In genomic region chrX:84186603-84187358, GRCh38 we compare ENCODE assay signal across 9 cellular contexts. TPM values are rescaled to one million over a fixed set of nuclear protein-coding genes. Genes with fewer than 3 reads are reported as not detected.
DNase-seq lines count a peak whose midpoint lies in the region; ATAC-seq, FAIRE-seq and TF ChIP-seq lines count a peak whose summit lies in the region.
"Had no signal": no experiment of that assay in that cellular context is flagged by ENCODE, and none has a peak within 500 bp of the region (broad histone marks: within the 10 kb centered on the region; RNA-seq: fewer than 3 reads in every experiment).

No MANE protein-coding gene starts in this region.

- TF ChIP-seq POLR2A in GM12878 (IDR thresholded peaks at IDR 0.05; ENCODE audit: low read depth, low read length) = no peak

- no peak for TF ChIP-seq CTCF in GM12878 (IDR thresholded peaks at IDR 0.05 in 2 of 3, conservative IDR thresholded peaks at IDR 0.05 in 1 of 3; ENCODE audit: control insufficient read depth in 2 of 3, extremely low read depth in 1 of 3, insufficient read depth in 1 of 3, low read depth in 3 of 3, low read length in 3 of 3)

- 26% methylated on average over 15 of the region's 15 CpGs for WGBS in GM12878 (ENCODE audit: insufficient coverage, insufficient replicate concordance, low lambda C conversion rate, missing lambda C conversion rate)

- H3K4me3 ChIP-seq in GM12878 = peak overlapping the region; percentile 15

- no peak overlapping the region for H3K27ac Mint-ChIP-seq in T-helper 2 cell treated with Interferon-gamma antibody and Interleukin-4, amounts not matched to agents 5 μg/mL and 100 μg/mL, for 36 hours
- H3K27ac Mint-ChIP-seq in memory B cell = peak overlapping the region; percentile 80

- no peak for TF ChIP-seq EP300 in GM12878 (IDR thresholded peaks at IDR 0.05; ENCODE audit: borderline replicate concordance in 1 of 2, control insufficient read depth in 1 of 2, low read depth in 2 of 2, low read length in 2 of 2)

- BruUV-seq in GM12878 (replicated peaks; lab: Mats Ljungman, UMichigan) = no TSS peak

- peaks cover 7% of the 10 kb centered on the region for H3K27me3 Mint-ChIP-seq in T-helper 2 cell treated with Interferon-gamma antibody and Interleukin-4, amounts not matched to agents 5 μg/mL and 100 μg/mL, for 36 hours (ENCODE audit: low read depth)
- peaks cover 4% of the 10 kb centered on the region for H3K27me3 Mint-ChIP-seq in memory B cell

- in situ Hi-C loops in GM12878 (cut with MboI) = no loop called here

- CTCF ChIA-PET in GM12878 (lab: Yijun Ruan, JAX) = no interaction called here

- ATAC-seq in HG03432 (IDR thresholded peaks at IDR 0.05; ENCODE audit: unreplicated experiment) (peak; percentile 35), GM12878 (no peak), memory B cell (ENCODE audit: low read depth) (peak; percentile 45)

- POLR2A ChIA-PET in GM12878 (lab: Charles Lee) = no interaction called here

- no peaks in the 10 kb centered on the region for H3K36me3 Mint-ChIP-seq in T-helper 2 cell treated with Interferon-gamma antibody and Interleukin-4, amounts not matched to agents 5 μg/mL and 100 μg/mL, for 36 hours (ENCODE audit: low read depth)
- H3K36me3 Mint-ChIP-seq in memory B cell = peaks cover 3% of the 10 kb centered on the region

- no peaks in the 10 kb centered on the region for H3K27me3 ChIP-seq in GM12878 (replicated peaks in 1 of 2; ENCODE audit: control insufficient read depth in 2 of 2, insufficient read depth in 2 of 2, low read length in 1 of 2)

- no peak for DNase-seq in T-helper 2 cell treated with Interferon-gamma antibody and Interleukin-4, amounts not matched to agents 5 μg/mL and 100 μg/mL, for 36 hours (ENCODE audit: low spot score)
- no peak for DNase-seq in T-helper 2 cell
- DNase-seq in GM12878 (ENCODE audit: low read depth, low spot score) = no peak
- DNase-seq in memory B cell (ENCODE audit: low spot score in 2 of 2) = peak in 1 of 2 donors; percentile 0
- no peak for DNase-seq in stimulated activated naive CD4-positive, alpha-beta T cell (lab: John Stamatoyannopoulos, UW)
- no peak for DNase-seq in NCI-H2196 (lab: John Stamatoyannopoulos, UW; ENCODE audit: unreplicated experiment)
- no peak for DNase-seq in activated CD4-positive, alpha-beta T cell treated with anti-CD3 and anti-CD28 coated beads, Interleukin-2, amount 50 U/mL, for 48 hours

- SMC1A ChIA-PET in GM12878 (lab: Charles Lee; ENCODE audit: uncharacterized antibody, unreplicated experiment) = no interaction called here

- 0 out of 2 replicates have a peak overlapping the region, but pooled peaks have one; percentile 44 for H3K9ac ChIP-seq in GM12878 (ENCODE audit: control insufficient read depth, insufficient read depth, low read length)

- TF ChIP-seq RAD21 in GM12878 (IDR thresholded peaks at IDR 0.05; ENCODE audit: insufficient read depth, low read depth, low read length) = no peak

- no peak overlapping the region for H3K27ac ChIP-seq in GM12878 (ENCODE audit: control insufficient read depth, insufficient read depth)

- H2AFZ ChIP-seq in GM12878 (ENCODE audit: control insufficient read depth, low read depth, low read length) = peak overlapping the region; percentile 40

- 0 out of 2 replicates have a peak overlapping the region, but pooled peaks have one; percentile 1 for H3K4me2 ChIP-seq in GM12878 (ENCODE audit: control insufficient read depth, insufficient read depth)

- intact Hi-C loops in GM12878 (cut with micrococcal nuclease; ENCODE audit: unreplicated experiment) = no loop called here

- H3K79me2 ChIP-seq in GM12878 (ENCODE audit: control insufficient read depth, insufficient read depth, low read length) = no peaks in the 10 kb centered on the region

- H3K4me3 Mint-ChIP-seq in T-helper 2 cell treated with Interferon-gamma antibody and Interleukin-4, amounts not matched to agents 5 μg/mL and 100 μg/mL, for 36 hours = peak overlapping the region; percentile 46
- H3K4me3 Mint-ChIP-seq in memory B cell = peak overlapping the region; percentile 88

- no peaks in the 10 kb centered on the region for H3K9me3 ChIP-seq in GM12878 (replicated peaks; ENCODE audit: control insufficient read depth, insufficient read depth, low read length)

- H3K9me3 Mint-ChIP-seq in T-helper 2 cell treated with Interferon-gamma antibody and Interleukin-4, amounts not matched to agents 5 μg/mL and 100 μg/mL, for 36 hours = no peaks in the 10 kb centered on the region
- peaks cover 5% of the 10 kb centered on the region for H3K9me3 Mint-ChIP-seq in memory B cell

- H3K36me3 ChIP-seq in GM12878 (ENCODE audit: control insufficient read depth in 2 of 2, insufficient read depth in 2 of 2, low read length in 1 of 2) = no peaks in the 10 kb centered on the region

- no peaks in the 10 kb centered on the region for H4K20me1 ChIP-seq in GM12878 (ENCODE audit: control insufficient read depth, insufficient read depth)

- RAD21 ChIA-PET in GM12878 (lab: Charles Lee; ENCODE audit: unreplicated experiment) = no interaction called here

- H3K4me1 ChIP-seq in GM12878 (ENCODE audit: control insufficient read depth, insufficient read depth, low read length) = no peaks in the 10 kb centered on the region

- no peak for FAIRE-seq in GM12878 (lab: Jason Lieb, UNC)
- FAIRE-seq: G401.6 had no signal

- H3K4me1 Mint-ChIP-seq in T-helper 2 cell treated with Interferon-gamma antibody and Interleukin-4, amounts not matched to agents 5 μg/mL and 100 μg/mL, for 36 hours (ENCODE audit: low read depth) = no peaks in the 10 kb centered on the region
- H3K4me1 Mint-ChIP-seq in memory B cell = peaks cover 6% of the 10 kb centered on the region

TF ChIP-seq in GM12878, 131 proteins besides CTCF, POLR2A, EP300 and RAD21:
- TF ChIP-seq ZBED1 (IDR thresholded peaks at IDR 0.05; ENCODE audit: borderline replicate concordance) (peak; percentile 43; the same call in 1 of the 2 replicates), ZNF24 (IDR thresholded peaks at IDR 0.05) (no peak)

RNA-seq across cellular contexts. Expression of gene RPS6KA6, which starts 1.2 kb away (rescaled TPM):
- not detected in 2 replicates for total RNA-seq in GM12878 (2013; cell fraction: nucleolus; rRNA removed)
- total RNA-seq in GM12878 (2014; rRNA removed) = 0.85 and 0.98 TPM in 2 replicates
- total RNA-seq in GM12878 (2014; rRNA removed; fragmentation: Illumina TruSeq; extraction: Trizol) = 1.4 and 1.6 TPM in 2 replicates
- total RNA-seq in GM12878 (2021) = 1.8 and 2.8 TPM in 2 replicates
- polyA plus RNA-seq in GM12878 (2011; ENCODE audit: low read depth) = 0.49 TPM
- polyA plus RNA-seq in GM12878 (2011; rRNA removed) = not detected in 2 replicates
- polyA plus RNA-seq in GM12878 (2011; cell fraction: cytosol; rRNA removed) = not detected in 2 replicates
- polyA plus RNA-seq in GM12878 (2011; cell fraction: nucleus; rRNA removed) = not detected in 2 replicates
- polyA plus RNA-seq in GM12878 (2012) = 0.76 and 1.1 TPM in 2 replicates
- polyA plus RNA-seq in GM12878 (2014; fragmentation: Illumina TruSeq; extraction: Trizol) = 1.7 and 4.3 TPM in 2 replicates
- polyA plus RNA-seq in GM12878 (2014; fragmentation: Nextera tagmentation; extraction: Ambion mirVana) = under 1 TPM; 0.29 to 0.46 TPM
- 1.4 and 2.0 TPM in 2 replicates for polyA plus RNA-seq in GM12878 (2014; rRNA removed)
- 1 to 10 TPM; 1.2 to 1.6 TPM for polyA plus RNA-seq in GM12878 (2016; fragmentation: Nextera tagmentation; extraction: Ambion mirVana)
- polyA minus RNA-seq in GM12878 (2011; rRNA and poly(A)+ RNA removed) = not detected in 2 replicates
- polyA minus RNA-seq in GM12878 (2011; cell fraction: cytosol; rRNA and poly(A)+ RNA removed) = not detected in 2 replicates
- polyA minus RNA-seq in GM12878 (2011; cell fraction: nucleus; rRNA and poly(A)+ RNA removed) = not detected in 2 replicates
